11 cellular contexts compared by ENCODE assay signal in the genomic region with DNA sequence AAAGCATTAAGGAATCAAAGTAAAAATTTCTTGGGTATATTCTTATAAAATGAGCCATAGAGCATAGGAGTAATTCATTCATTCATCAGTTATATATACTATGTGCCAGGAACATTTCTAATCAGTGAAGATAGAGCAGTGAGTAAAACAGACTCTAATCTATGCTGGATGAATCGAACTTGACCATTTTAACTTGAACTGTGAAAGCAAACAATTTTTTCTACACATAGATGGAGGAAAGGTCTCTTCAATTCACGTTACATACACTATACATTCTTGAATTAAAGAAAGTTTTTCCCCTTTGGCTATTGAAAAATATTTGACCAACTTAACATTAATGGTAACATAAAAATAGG. TPM values are rescaled to one million over a fixed set of nuclear protein-coding genes. Genes with fewer than 3 reads are reported as not detected.
A peak's percentile ranks its signal among the peaks of the same experiment; 100 is the strongest.
DNase-seq lines count a peak whose midpoint lies in the region; TF ChIP-seq lines count a peak whose summit lies in the region.
"Had no signal": no experiment of that assay in that cellular context is flagged by ENCODE, and none has a peak within 500 bp of the region (broad histone marks: within the 10 kb centered on the region; RNA-seq: fewer than 3 reads in every experiment).

No MANE protein-coding gene starts in this region.

- no peaks in the 10 kb centered on the region for H3K9me3 ChIP-seq in DOHH2 (ENCODE audit: control insufficient read depth, insufficient read depth, low read length)
- no peaks in the 10 kb centered on the region for H3K9me3 ChIP-seq in PC-9 (ENCODE audit: insufficient read depth, low read depth)
- H3K9me3 ChIP-seq: SJSA1 had no signal

- CTCF ChIA-PET in PC-9 (lab: Charles Lee), result no interaction called here
- CTCF ChIA-PET in HEK293T (lab: Yijun Ruan, JAX), result interaction anchor here (0.7 to 1.0 kb wide), 2 partner anchors 55 to 89 kb away, joined by 3 to 4 read pairs; no protein-coding TSS in a partner anchor

- no TSS peak for BruUV-seq in PC-9 (replicated peaks; lab: Mats Ljungman, UMichigan)

- H3K36me3 ChIP-seq in DOHH2 (ENCODE audit: control insufficient read depth, low read length) (peaks cover 38% of the 10 kb centered on the region), PC-9 (ENCODE audit: low read depth) (no peaks in the 10 kb centered on the region)

- no peak for DNase-seq in PC-9
- no peak for DNase-seq in epithelial cell of prostate (ENCODE audit: low read depth, low spot score)
- peak; percentile 37 for DNase-seq in pons (ENCODE audit: low spot score)
- DNase-seq in HEK293T (ENCODE audit: extremely low spot score), result no peak
- DNase-seq in C1 segment of cervical spinal cord (lab: John Stamatoyannopoulos, UW), result no peak
- no peak for DNase-seq in NK-92 treated with Interleukin-12 subunit alpha and Interleukin-12 subunit beta, amount 100 ng/mL, for 24 hours (lab: John Stamatoyannopoulos, UW)
- DNase-seq in NCI-H524 treated with DMSO at 0.1 percent for 48 hours (lab: John Stamatoyannopoulos, UW), result no peak
- DNase-seq: dermis blood vessel endothelial cell; stimulated activated CD4-positive, alpha-beta T cell treated with anti-CD3 and anti-CD28 coated beads, Interleukin-12 subunit alpha, Interleukin-12 subunit beta, amount 100 ng/mL, for 4 hours had no signal

- intact Hi-C loops in PC-9 (cut with micrococcal nuclease; ENCODE audit: unreplicated experiment), result no loop called here

- peak overlapping the region; percentile 86 for H3K27ac ChIP-seq in DOHH2 (ENCODE audit: low read depth, low read length)
- H3K27ac ChIP-seq in PC-9, result no peak overlapping the region
- H3K27ac ChIP-seq in epithelial cell of prostate, result peak overlapping the region; percentile 56
- H3K27ac ChIP-seq: SJSA1 had no signal

- H4K20me1 ChIP-seq in DOHH2 (ENCODE audit: control insufficient read depth, insufficient read depth, low read depth, low read length) (peaks cover 13% of the 10 kb centered on the region; the same call in 1 of the 2 replicates), PC-9 (ENCODE audit: insufficient read depth) (no peaks in the 10 kb centered on the region)

- H3F3A ChIP-seq in DOHH2 (ENCODE audit: control insufficient read depth, insufficient read depth) (peaks cover 25% of the 10 kb centered on the region), PC-9 (ENCODE audit: insufficient read depth, low read depth) (no peaks in the 10 kb centered on the region; the same call in 1 of the 2 replicates)

- H3K4me1 ChIP-seq in DOHH2 (ENCODE audit: control insufficient read depth, low read length) (peaks cover 59% of the 10 kb centered on the region), PC-9 (replicated peaks; ENCODE audit: insufficient read depth) (peaks cover 14% of the 10 kb centered on the region; the same call in 1 of the 2 replicates)

- peaks cover 71% of the 10 kb centered on the region for H3K79me2 ChIP-seq in DOHH2 (ENCODE audit: control insufficient read depth, low read length)
- peaks cover 19% of the 10 kb centered on the region for H3K79me2 ChIP-seq in PC-9 (ENCODE audit: low read depth)

- no peak overlapping the region for H2AFZ ChIP-seq in PC-9

- H3K4me3 ChIP-seq in DOHH2 (ENCODE audit: low read length) (peak overlapping the region; percentile 80), PC-9 (peak overlapping the region; percentile 85; the same call in 1 of the 2 replicates)

- POLR2A ChIA-PET in PC-9 (lab: Charles Lee; ENCODE audit: unreplicated experiment), result no interaction called here
- POLR2A ChIA-PET in HEK293T (lab: Yijun Ruan, JAX), result interaction anchor here (1.2 kb wide), 1 partner anchor 193 kb away, joined by 4 read pairs; no protein-coding TSS in a partner anchor

- H3K4me2 ChIP-seq in DOHH2 (ENCODE audit: low read length) (peak overlapping the region; percentile 98), PC-9 (peak overlapping the region; percentile 87)

- no peaks in the 10 kb centered on the region for H3K27me3 ChIP-seq in DOHH2 (ENCODE audit: control insufficient read depth, low read length)
- no peaks in the 10 kb centered on the region for H3K27me3 ChIP-seq in PC-9 (ENCODE audit: insufficient read depth, low read depth)
- H3K27me3 ChIP-seq: SJSA1 had no signal

- TF ChIP-seq CTCF in DOHH2 (IDR thresholded peaks at IDR 0.05; ENCODE audit: low read depth, low read length, poor library complexity, severe bottlenecking), result no peak
- no peak for TF ChIP-seq CTCF in PC-9 (conservative IDR thresholded peaks at IDR 0.05)

- no peaks in the 10 kb centered on the region for H3K9me2 ChIP-seq in DOHH2 (replicated peaks; ENCODE audit: control insufficient read depth, low read length)
- no peaks in the 10 kb centered on the region for H3K9me2 ChIP-seq in PC-9 (ENCODE audit: insufficient read depth)

TF ChIP-seq in HEK293T, 16 proteins besides CTCF, POLR2A, EP300 and RAD21:
- TF ChIP-seq TARDBP (IDR thresholded peaks at IDR 0.05), result no peak
- TF ChIP-seq ZNF384 (IDR thresholded peaks at IDR 0.05), result no peak
- TF ChIP-seq HDGF (IDR thresholded peaks at IDR 0.05; ENCODE audit: borderline replicate concordance), result no peak
- TF ChIP-seq ARNT (IDR thresholded peaks at IDR 0.05), result no peak
- no peak for TF ChIP-seq CTBP1 (IDR thresholded peaks at IDR 0.05; ENCODE audit: borderline replicate concordance)
- TF ChIP-seq FOXA1 (IDR thresholded peaks at IDR 0.05), result no peak
- TF ChIP-seq, protein P1, sequence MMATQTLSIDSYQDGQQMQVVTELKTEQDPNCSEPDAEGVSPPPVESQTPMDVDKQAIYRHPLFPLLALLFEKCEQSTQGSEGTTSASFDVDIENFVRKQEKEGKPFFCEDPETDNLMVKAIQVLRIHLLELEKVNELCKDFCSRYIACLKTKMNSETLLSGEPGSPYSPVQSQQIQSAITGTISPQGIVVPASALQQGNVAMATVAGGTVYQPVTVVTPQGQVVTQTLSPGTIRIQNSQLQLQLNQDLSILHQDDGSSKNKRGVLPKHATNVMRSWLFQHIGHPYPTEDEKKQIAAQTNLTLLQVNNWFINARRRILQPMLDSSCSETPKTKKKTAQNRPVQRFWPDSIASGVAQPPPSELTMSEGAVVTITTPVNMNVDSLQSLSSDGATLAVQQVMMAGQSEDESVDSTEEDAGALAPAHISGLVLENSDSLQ (IDR thresholded peaks at IDR 0.05), result no peak
- TF ChIP-seq FOXK2 (IDR thresholded peaks at IDR 0.05), result no peak
- TF ChIP-seq NFRKB (IDR thresholded peaks at IDR 0.05), result no peak
- TF ChIP-seq BHLHE40 (IDR thresholded peaks at IDR 0.05; ENCODE audit: borderline replicate concordance), result no peak
- no peak for TF ChIP-seq ELF4 (IDR thresholded peaks at IDR 0.05)
- no peak for TF ChIP-seq L3MBTL2 (conservative IDR thresholded peaks at IDR 0.05)
- TF ChIP-seq FOXM1 (IDR thresholded peaks at IDR 0.05; ENCODE audit: borderline replicate concordance), result no peak
- TF ChIP-seq LEF1 (IDR thresholded peaks at IDR 0.05; ENCODE audit: borderline replicate concordance), result no peak
- TF ChIP-seq SP1 (IDR thresholded peaks at IDR 0.05), result no peak

RNA-seq across cellular contexts. Expression of a gene that starts 1.6 kb away (rescaled TPM):
- 5.9 and 9.6 TPM in 2 replicates for total RNA-seq in PC-9 (2021)

RNA-seq across cellular contexts. Expression of a gene that starts 11.7 kb away (rescaled TPM):
- 0.22 and 0.78 TPM in 2 replicates for total RNA-seq in PC-9 (2021)
